ENCODE assay signal across 9 cellular contexts in genomic region chr2:106974891-106975290, GRCh38.
"Had no signal": no experiment of that assay in that cellular context is flagged by ENCODE, and none has a peak within 500 bp of the region (broad histone marks: within the 10 kb centered on the region; RNA-seq: fewer than 3 reads in every experiment).

No MANE protein-coding gene starts in this region.

- H3K4me3 Mint-ChIP-seq: GM23338, H9, HFFc6 had no signal

- DNase-seq: GM23248, GOT3, H7, H9, HCEC 1CT, HFFc6 had no signal

- H3K4me3 ChIP-seq: GM23248, GM23338, HAP-1 had no signal

- H3K36me3 ChIP-seq: HAP-1 had no signal

- H3K9me3 ChIP-seq: HAP-1 had no signal

- H3K27ac Mint-ChIP-seq: GM23338, H9, HFFc6 had no signal

- H3K27ac ChIP-seq: GM23248 had no signal

- H3K4me1 ChIP-seq: HAP-1 had no signal

- H3K4me1 Mint-ChIP-seq: GM23338, H9 had no signal

- H3K9ac ChIP-seq: GM23248 had no signal

- H2AFZ ChIP-seq: GM23248, GM23338 had no signal

- ATAC-seq: GM23338, HCT116 had no signal

- H3K9me3 Mint-ChIP-seq: GM23338, H9, HFFc6 had no signal

- H3K4me2 ChIP-seq: GM23338 had no signal
